In genomic region chr10:34813626-34814227, GRCh38 we compare ENCODE assay signal across 8 cellular contexts.
A peak's percentile ranks its signal among the peaks of the same experiment; 100 is the strongest.
DNase-seq lines count a peak whose midpoint lies in the region; ATAC-seq and TF ChIP-seq lines count a peak whose summit lies in the region.

No MANE protein-coding gene starts in this region.

- no peaks in the 10 kb centered on the region for H3F3A ChIP-seq in Loucy (ENCODE audit: low read depth)

- H3K79me2 ChIP-seq in Loucy (ENCODE audit: insufficient read depth, low read length): peaks cover 59% of the 10 kb centered on the region

- H3K4me1 ChIP-seq in Loucy (ENCODE audit: insufficient read depth, low read length, poor library complexity, severe bottlenecking): peaks cover 65% of the 10 kb centered on the region

- no peaks in the 10 kb centered on the region for H3K9me3 Mint-ChIP-seq in memory B cell

- peak overlapping the region; percentile 11 for H3K4me3 Mint-ChIP-seq in memory B cell

- peaks cover 22% of the 10 kb centered on the region for H3K27me3 Mint-ChIP-seq in memory B cell

- no peak overlapping the region for H3K27ac Mint-ChIP-seq in memory B cell

- TF ChIP-seq CTCF in C4-2B (conservative IDR thresholded peaks at IDR 0.05) (no peak), Loucy (conservative IDR thresholded peaks at IDR 0.05; ENCODE audit: low read length) (no peak), coronary artery (IDR thresholded peaks at IDR 0.05) (no peak)

- H2AFZ ChIP-seq in Loucy (ENCODE audit: low read length): 0 out of 2 replicates have a peak overlapping the region, but pooled peaks have one; percentile 23

- peaks cover 47% of the 10 kb centered on the region for H4K20me1 ChIP-seq in Loucy (ENCODE audit: insufficient read depth, low read length, poor library complexity, severe bottlenecking)

- H3K36me3 ChIP-seq in Loucy (ENCODE audit: insufficient read depth, low read length): no peaks in the 10 kb centered on the region

- no peaks in the 10 kb centered on the region for H3K36me3 Mint-ChIP-seq in memory B cell

- peak overlapping the region; percentile 81 for H3K9ac ChIP-seq in Loucy (ENCODE audit: low read depth, low read length, poor library complexity, severe bottlenecking)

- ATAC-seq in memory B cell (ENCODE audit: low read depth) (no peak), HG02884 (IDR thresholded peaks at IDR 0.05; ENCODE audit: unreplicated experiment) (no peak)

- no peaks in the 10 kb centered on the region for H3K9me3 ChIP-seq in Loucy (ENCODE audit: insufficient read depth, low read depth, low read length)

- peaks cover 6% of the 10 kb centered on the region for H3K4me1 Mint-ChIP-seq in memory B cell

- no peaks in the 10 kb centered on the region for H3K9me2 ChIP-seq in Loucy (replicated peaks; ENCODE audit: low read depth, low read length)

- no peaks in the 10 kb centered on the region for H3K27me3 ChIP-seq in Loucy (ENCODE audit: insufficient read depth, low read length, poor library complexity, severe bottlenecking)

- H3K4me3 ChIP-seq in Loucy (ENCODE audit: low read length, poor library complexity, severe bottlenecking) (peak overlapping the region; percentile 80), coronary artery (peak overlapping the region; percentile 78)

- peak overlapping the region; percentile 99 for H3K4me2 ChIP-seq in Loucy (ENCODE audit: low read depth, low read length, poor library complexity, severe bottlenecking)

- DNase-seq in coronary artery (ENCODE audit: low spot score) (no peak), memory B cell (ENCODE audit: low spot score in 2 of 2) (no peak), NCI-H1105 (lab: John Stamatoyannopoulos, UW) (no peak), T1000 (lab: John Stamatoyannopoulos, UW) (no peak), Ammon's horn (ENCODE audit: low spot score) (no peak)

- H3K27ac ChIP-seq in C4-2B: peak overlapping the region; percentile 85
- H3K27ac ChIP-seq in coronary artery: peak overlapping the region; percentile 82 to 86
